8 cellular contexts compared by ENCODE assay signal in the genomic region with DNA sequence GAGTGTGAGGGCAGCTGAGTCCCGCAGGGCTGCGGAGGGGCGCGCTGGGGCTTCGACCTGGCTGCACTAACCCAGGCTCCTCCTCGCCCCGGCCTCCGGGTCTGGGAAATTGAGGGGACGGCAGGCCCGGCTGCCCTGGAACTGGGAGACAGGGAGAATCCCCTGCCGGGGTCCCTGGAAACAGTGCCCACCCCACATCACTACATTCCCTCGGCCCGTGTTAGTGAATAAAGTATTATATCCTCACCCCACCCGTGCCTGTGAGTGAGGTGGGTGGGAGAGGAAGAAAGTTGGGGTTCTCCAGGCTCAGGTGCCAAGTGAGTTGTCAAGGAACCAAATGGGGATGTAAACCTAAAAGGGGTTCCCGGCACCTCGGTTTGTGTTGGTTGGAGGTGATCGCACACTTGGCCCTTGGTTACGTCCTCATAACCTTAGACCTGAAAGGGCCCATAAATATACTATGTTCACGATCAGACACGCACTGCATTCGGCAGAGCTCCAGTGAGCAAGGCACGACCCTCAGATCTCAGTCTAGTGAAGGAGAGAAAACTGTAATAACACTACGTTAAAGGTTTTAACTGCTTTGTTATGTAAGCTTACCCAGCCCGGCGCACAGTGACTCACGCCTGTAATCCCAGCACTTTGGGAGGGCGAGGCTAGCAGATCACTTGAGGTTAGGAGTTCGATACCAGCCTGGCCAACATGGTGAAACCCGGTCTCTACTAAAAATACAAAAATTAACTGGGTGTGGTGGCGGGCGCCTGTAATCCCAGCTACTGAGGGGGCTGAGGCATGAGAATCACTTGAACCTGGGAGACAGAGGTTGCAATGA. TPM values are rescaled to one million over a fixed set of nuclear protein-coding genes. Genes with fewer than 3 reads are reported as not detected.
A peak's percentile ranks its signal among the peaks of the same experiment; 100 is the strongest.
DNase-seq lines count a peak whose midpoint lies in the region; ATAC-seq and TF ChIP-seq lines count a peak whose summit lies in the region.

No MANE protein-coding gene starts in this region.

- H3K9ac ChIP-seq in SK-N-MC (ENCODE audit: insufficient read length) = peak overlapping the region; percentile 37

- H3K27me3 ChIP-seq in sigmoid colon = no peaks in the 10 kb centered on the region

- peak overlapping the region; percentile 89 for H3K4me3 ChIP-seq in SK-N-MC
- peak overlapping the region; percentile 31 for H3K4me3 ChIP-seq in fibroblast of mammary gland (ENCODE audit: control insufficient read depth, low read depth, low read length)
- peak overlapping the region; percentile 33 to 72 (median 57) for H3K4me3 ChIP-seq in sigmoid colon

- peaks cover 0 to 14% (median 12%) of the 10 kb centered on the region in 4 donors for H3K4me1 ChIP-seq in sigmoid colon

- H3K27ac ChIP-seq in SK-N-MC (no peak overlapping the region), sigmoid colon (peak overlapping the region; percentile 83 to 89 (median 88))

- DNase-seq in SK-N-MC (ENCODE audit: low read depth, low spot score) (no peak), fibroblast of mammary gland (ENCODE audit: low read depth) (no peak), sigmoid colon (no peak), NCI-H226 (no peak), HK-2 (ENCODE audit: unreplicated experiment) (no peak)

- TF ChIP-seq CTCF in fibroblast of mammary gland (conservative IDR thresholded peaks at IDR 0.05; ENCODE audit: control insufficient read depth, insufficient read depth, low read depth, low read length) (no peak), sigmoid colon (IDR thresholded peaks at IDR 0.05) (no peak)

- H3K36me3 ChIP-seq in SK-N-MC (ENCODE audit: insufficient read depth, low read length) (peaks cover 24% of the 10 kb centered on the region), sigmoid colon (peaks cover 0 to 19% (median 3%) of the 10 kb centered on the region in 4 donors)

- intact Hi-C loops in sigmoid colon (cut with DNase I) = no loop called here

- peak; percentile 3 for ATAC-seq in GM21528 (IDR thresholded peaks at IDR 0.05; ENCODE audit: low FRiP score, unreplicated experiment)
- ATAC-seq in GM19023 (IDR thresholded peaks at IDR 0.05; ENCODE audit: unreplicated experiment) = no peak
- no peak for ATAC-seq in HG02763 (IDR thresholded peaks at IDR 0.05; ENCODE audit: unreplicated experiment)

- WGBS in sigmoid colon, 2 donors = 32 to 58% methylated on average over 31 of the region's 31 CpGs

- no peak for TF ChIP-seq POLR2A in sigmoid colon (IDR thresholded peaks at IDR 0.05)

- TF ChIP-seq EP300 in sigmoid colon (IDR thresholded peaks at IDR 0.05) = no peak

- H3K9me3 ChIP-seq in SK-N-MC (ENCODE audit: low read depth, low read length) (no peaks in the 10 kb centered on the region), sigmoid colon (no peaks in the 10 kb centered on the region)

RNA-seq across cellular contexts. Expression of a gene that starts 11.2 kb away (rescaled TPM):
- 10 to 100 TPM; 17.4 to 30.7 (median 20.3) TPM for total RNA-seq in sigmoid colon
- polyA plus RNA-seq in sigmoid colon = 1 to 10 TPM; 2.5 to 5.2 (median 3.0) TPM

RNA-seq across cellular contexts. Expression of a gene that starts 11.3 kb away (rescaled TPM):
- 10 to 100 TPM; 10.5 to 19.9 (median 16.5) TPM for total RNA-seq in sigmoid colon
- 100 to 1,000 TPM; 140 to 175 (median 156) TPM for polyA plus RNA-seq in sigmoid colon

RNA-seq across cellular contexts. Expression of a gene that starts 23.3 kb away (rescaled TPM):
- 10 to 100 TPM in 3 of 4 donors, 1 to 10 TPM in 1; 8.1 to 12.8 (median 11.4) TPM for total RNA-seq in sigmoid colon
- 1 to 10 TPM; 2.4 to 5.9 (median 2.8) TPM for polyA plus RNA-seq in sigmoid colon

RNA-seq across cellular contexts. Expression of a gene that starts 27.1 kb away (rescaled TPM):
- 10 to 100 TPM; 25.0 to 32.3 (median 25.3) TPM for total RNA-seq in sigmoid colon
- 100 to 1,000 TPM in 2 of 3 donors, 10 to 100 TPM in 1; 80.5 to 213 (median 175) TPM for polyA plus RNA-seq in sigmoid colon

RNA-seq across cellular contexts. Expression of a gene that starts 36.2 kb away (rescaled TPM):
- 1 to 10 TPM in 3 of 4 donors, under 1 TPM in 1; 0.82 to 5.8 (median 1.9) TPM for total RNA-seq in sigmoid colon
- polyA plus RNA-seq in sigmoid colon = 10 to 100 TPM in 1 of 3 donors, 1 to 10 TPM in 2; 1.2 to 46.6 (median 2.4) TPM

Comparison
In these comparisons a context has a peak if more than half of its experiments do, and no peak if none do; other contexts are left out.
1. H3K4me3 ChIP-seq: peak in every context shown above with its lines; median percentile 89 in SK-N-MC; 57 in sigmoid colon; 31 in fibroblast of mammary gland.